Comparison of ENCODE assay signal across 1 cellular context in genomic region chr2:151792589-151792988, GRCh38.
TF ChIP-seq lines count a peak whose summit lies in the region.

No MANE protein-coding gene starts in this region.

TF ChIP-seq in HepG2, 621 proteins besides CTCF, POLR2A, EP300 and RAD21 (continued from another document):
- peak; percentile 8 for TF ChIP-seq AGO2 (optimal IDR thresholded peaks at IDR 0.05; ENCODE audit: low read depth, low read length)
- TF ChIP-seq JUND (CRISPR knock-in tag; IDR thresholded peaks at IDR 0.05), result no peak
- TF ChIP-seq ZNF616 (CRISPR knock-in tag; IDR thresholded peaks at IDR 0.05; ENCODE audit: low read depth), result no peak
- no peak for TF ChIP-seq PBX2 (CRISPR knock-in tag; IDR thresholded peaks at IDR 0.05)
- TF ChIP-seq STAG1 (CRISPR knock-in tag; IDR thresholded peaks at IDR 0.05), result peak; percentile 61
- TF ChIP-seq CSRNP1 (CRISPR knock-in tag; IDR thresholded peaks at IDR 0.05), result no peak
- peak; percentile 49; the same call in 1 of the 2 replicates for TF ChIP-seq SMC3 (IDR thresholded peaks at IDR 0.05; ENCODE audit: low read length)
- TF ChIP-seq GATAD2A (CRISPR knock-in tag; IDR thresholded peaks at IDR 0.05), result no peak
- peak; percentile 74 for TF ChIP-seq RBM22 (optimal IDR thresholded peaks at IDR 0.05; ENCODE audit: low read length)
TF ChIP-seq in HepG2: peak in this region for 4.
